In the genomic region with DNA sequence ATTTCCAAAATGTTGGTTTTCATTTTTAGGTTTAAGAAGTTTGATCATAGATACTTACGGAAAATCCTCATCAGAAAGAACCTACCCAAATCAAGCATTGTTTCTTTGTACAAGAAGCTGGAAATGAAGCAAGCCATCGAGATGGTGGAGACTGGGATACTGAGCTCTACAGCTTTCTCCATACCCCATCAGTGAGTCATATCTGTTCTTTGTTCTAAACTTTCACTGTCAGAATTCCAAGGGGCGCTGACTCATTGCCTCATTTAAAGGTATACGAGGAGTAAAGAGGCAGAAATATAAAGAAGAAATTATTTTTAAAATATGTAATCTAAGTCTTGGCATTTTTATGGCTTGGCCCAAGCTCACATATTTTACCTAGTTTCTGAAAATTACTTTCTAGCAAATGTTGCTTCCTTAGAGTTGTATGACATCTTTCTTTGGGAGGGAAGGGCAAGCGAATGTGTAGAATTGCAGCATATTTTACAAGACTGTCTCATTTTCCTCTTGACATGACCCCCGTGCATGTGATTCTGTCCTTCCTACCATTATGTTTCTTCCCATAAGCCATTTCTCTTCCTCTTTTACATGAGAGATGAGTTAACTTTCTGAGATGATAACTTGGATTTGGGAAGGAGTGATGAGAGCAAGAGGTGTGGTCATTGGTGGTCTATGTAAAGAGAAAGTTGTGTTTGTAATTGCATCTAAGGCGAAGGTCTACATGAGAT, we compare ENCODE assay signal across 11 cellular contexts. TPM values are rescaled to one million over a fixed set of nuclear protein-coding genes. Genes with fewer than 3 reads are reported as not detected.
DNase-seq lines count a peak whose midpoint lies in the region; ATAC-seq and TF ChIP-seq lines count a peak whose summit lies in the region.
"Had no signal": no experiment of that assay in that cellular context is flagged by ENCODE, and none has a peak within 500 bp of the region (broad histone marks: within the 10 kb centered on the region; RNA-seq: fewer than 3 reads in every experiment).

No MANE protein-coding gene starts in this region.

- no peaks in the 10 kb centered on the region for H3K27me3 ChIP-seq in mesendoderm (ENCODE audit: insufficient read depth, low read length, poor library complexity)

- no CpG with 5 or more reads among the region's 7 CpGs for WGBS in mesendoderm (ENCODE audit: extremely low coverage, insufficient coverage, low lambda C conversion rate)

- no peak for TF ChIP-seq CTCF in AG09319 (IDR thresholded peaks at IDR 0.05; ENCODE audit: low read depth, low read length)
- TF ChIP-seq CTCF in chondrocyte (IDR thresholded peaks at IDR 0.05), result no peak

- no peak overlapping the region for H3K23ac ChIP-seq in mesendoderm (ENCODE audit: low read length)

- no peak overlapping the region for H3K18ac ChIP-seq in mesendoderm (ENCODE audit: low read length)

- H3K27ac Mint-ChIP-seq in chondrocyte (ENCODE audit: unreplicated experiment), result peak overlapping the region; percentile 83
- no peak overlapping the region for H3K27ac Mint-ChIP-seq in activated CD4-positive, alpha-beta memory T cell treated with anti-CD3 and anti-CD28 coated beads, Interleukin-2, amount 10 ng/mL, durations not matched to agents 7 days and 5 days

- H3K36me3 ChIP-seq in mesendoderm (ENCODE audit: control insufficient read depth, insufficient read depth, low read length), result no peaks in the 10 kb centered on the region

- H2AK5ac ChIP-seq in mesendoderm (ENCODE audit: low read length), result no peak overlapping the region

- H3K4me3 Mint-ChIP-seq in chondrocyte (ENCODE audit: unreplicated experiment), result peak overlapping the region; percentile 3
- no peak overlapping the region for H3K4me3 Mint-ChIP-seq in activated CD4-positive, alpha-beta memory T cell treated with anti-CD3 and anti-CD28 coated beads, Interleukin-2, amount 10 ng/mL, durations not matched to agents 7 days and 5 days

- POLR2A ChIA-PET in activated CD4-positive, alpha-beta memory T cell treated with anti-CD3 and anti-CD28 coated beads, Interleukin-2, amount 10 ng/mL, durations not matched to agents 7 days and 5 days (lab: Charles Lee), result no interaction called here

- no peak overlapping the region for H3K27ac ChIP-seq in mesendoderm (ENCODE audit: low read depth, low read length)

- H3K9me3 Mint-ChIP-seq in chondrocyte (ENCODE audit: low read depth), result peaks cover 5% of the 10 kb centered on the region
- H3K9me3 Mint-ChIP-seq in activated CD4-positive, alpha-beta memory T cell treated with anti-CD3 and anti-CD28 coated beads, Interleukin-2, amount 10 ng/mL, durations not matched to agents 7 days and 5 days, result no peaks in the 10 kb centered on the region

- no peak overlapping the region for H4K8ac ChIP-seq in mesendoderm (ENCODE audit: low read depth, low read length)

- no peaks in the 10 kb centered on the region for H3K36me3 Mint-ChIP-seq in chondrocyte (ENCODE audit: low read depth)
- H3K36me3 Mint-ChIP-seq in activated CD4-positive, alpha-beta memory T cell treated with anti-CD3 and anti-CD28 coated beads, Interleukin-2, amount 10 ng/mL, durations not matched to agents 7 days and 5 days (ENCODE audit: low read depth), result no peaks in the 10 kb centered on the region

- peaks cover 32% of the 10 kb centered on the region for H3K4me1 Mint-ChIP-seq in chondrocyte (ENCODE audit: low read depth)
- peaks cover 4% of the 10 kb centered on the region for H3K4me1 Mint-ChIP-seq in activated CD4-positive, alpha-beta memory T cell treated with anti-CD3 and anti-CD28 coated beads, Interleukin-2, amount 10 ng/mL, durations not matched to agents 7 days and 5 days

- peak; percentile 22 for DNase-seq in AG09319 (ENCODE audit: extremely low read depth, low read depth)
- peak; percentile 94 for DNase-seq in LHCN-M2 (ENCODE audit: low read depth)
- DNase-seq in chondrocyte (ENCODE audit: low spot score), result no peak
- peak; percentile 89 for DNase-seq in mesendoderm
- no peak for DNase-seq in NK-92 treated with Interleukin-12 subunit alpha and Interleukin-12 subunit beta, amount 100 ng/mL, for 24 hours (lab: John Stamatoyannopoulos, UW)
- no peak for DNase-seq in stimulated activated CD4-positive, alpha-beta T cell treated with anti-CD3 and anti-CD28 coated beads, Interleukin-2, amount 100 ng/mL, for 48 hours
- DNase-seq in activated CD4-positive, alpha-beta memory T cell treated with anti-CD3 and anti-CD28 coated beads, Interleukin-2, amount 10 ng/mL, durations not matched to agents 7 days and 5 days, result no peak
- DNase-seq: activated effector memory CD4-positive, alpha-beta T cell treated with Interleukin-2 at 50 U/mL for 16 hours; NCI-H2029 treated with DMSO at 0.1 percent for 48 hours; T-helper 9 cell had no signal

- no peaks in the 10 kb centered on the region for H3K4me1 ChIP-seq in mesendoderm (ENCODE audit: control insufficient read depth, low read depth, low read length)

- H3K56ac ChIP-seq in mesendoderm (ENCODE audit: low read length), result no peak overlapping the region

- H3K4me2 ChIP-seq in mesendoderm (ENCODE audit: low read length), result no peak overlapping the region

- no peak overlapping the region for H3K4me3 ChIP-seq in mesendoderm (ENCODE audit: low read length)

- H3K27me3 Mint-ChIP-seq in chondrocyte (ENCODE audit: low read depth), result no peaks in the 10 kb centered on the region
- H3K27me3 Mint-ChIP-seq in activated CD4-positive, alpha-beta memory T cell treated with anti-CD3 and anti-CD28 coated beads, Interleukin-2, amount 10 ng/mL, durations not matched to agents 7 days and 5 days, result peaks cover 15% of the 10 kb centered on the region

- no peak for ATAC-seq in GM19452 (IDR thresholded peaks at IDR 0.05; ENCODE audit: unreplicated experiment)

- H3K79me1 ChIP-seq in mesendoderm (ENCODE audit: low read length), result no peaks in the 10 kb centered on the region

- no peak overlapping the region for H3K9ac ChIP-seq in mesendoderm (ENCODE audit: low read length)

- H3K4ac ChIP-seq in mesendoderm (ENCODE audit: low read depth, low read length), result no peak overlapping the region

- no peak overlapping the region for H2BK15ac ChIP-seq in mesendoderm (replicated peaks; ENCODE audit: low read depth)

- no peak overlapping the region for H4K5ac ChIP-seq in mesendoderm (ENCODE audit: low read length)

- CTCF ChIA-PET in activated CD4-positive, alpha-beta memory T cell treated with anti-CD3 and anti-CD28 coated beads, Interleukin-2, amount 10 ng/mL, durations not matched to agents 7 days and 5 days (lab: Charles Lee), result no interaction called here

- no peak overlapping the region for H2BK5ac ChIP-seq in mesendoderm (ENCODE audit: low read length)

- no peak overlapping the region for H2BK120ac ChIP-seq in mesendoderm (ENCODE audit: low read depth, low read length)

- no peaks in the 10 kb centered on the region for H3K79me2 ChIP-seq in mesendoderm (ENCODE audit: control insufficient read depth, insufficient read depth, low read length)

RNA-seq across cellular contexts. Expression of a gene that starts 41.2 kb away (rescaled TPM):
- total RNA-seq in LHCN-M2 (2014; rRNA removed), result 0.06 TPM in 2 replicates
- 0.16 TPM for polyA plus RNA-seq in LHCN-M2 (2012)
- total RNA-seq in chondrocyte, result not detected in 3 replicates
- polyA plus RNA-seq in mesendoderm (2013, experiment 1 of 2), result not detected
- not detected for polyA plus RNA-seq in mesendoderm (2013, experiment 2 of 2)
- total RNA-seq in activated CD4-positive, alpha-beta memory T cell treated with anti-CD3 and anti-CD28 coated beads, Interleukin-2, amount 10 ng/mL, durations not matched to agents 7 days and 5 days, result under 1 TPM; 0.10 to 0.15 TPM

Comparison
In these comparisons a context has a peak if more than half of its experiments do, and no peak if none do; other contexts are left out.
1. DNase-seq: peak in AG09319 (single experiment), LHCN-M2 (single experiment) and mesendoderm (single experiment); none in chondrocyte (single experiment), NK-92 treated with Interleukin-12 subunit alpha and Interleukin-12 subunit beta, amount 100 ng/mL, for 24 hours (single experiment), stimulated activated CD4-positive, alpha-beta T cell treated with anti-CD3 and anti-CD28 coated beads, Interleukin-2, amount 100 ng/mL, for 48 hours (0 of 2) and activated CD4-positive, alpha-beta memory T cell treated with anti-CD3 and anti-CD28 coated beads, Interleukin-2, amount 10 ng/mL, durations not matched to agents 7 days and 5 days (single experiment).